13 cellular contexts compared by ENCODE assay signal in the genomic region with DNA sequence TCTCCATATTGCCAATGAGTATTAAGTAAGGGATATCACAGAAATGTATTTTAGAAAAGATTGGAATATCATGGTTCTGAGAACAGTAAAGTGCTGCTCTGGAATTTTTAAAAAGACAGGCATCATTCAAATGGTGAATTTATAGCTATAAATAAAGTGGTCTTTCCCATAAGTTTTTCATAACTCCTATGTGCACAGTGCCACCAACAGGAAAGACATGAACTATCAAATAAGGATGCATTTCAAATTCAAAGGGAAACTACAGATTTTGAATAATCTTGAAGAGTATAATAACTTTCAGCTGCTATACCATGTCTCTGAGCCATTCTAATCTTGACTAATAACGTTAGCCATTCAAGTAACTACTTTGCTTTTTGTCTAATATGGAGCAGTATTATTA.
DNase-seq lines count a peak whose midpoint lies in the region; ATAC-seq and TF ChIP-seq lines count a peak whose summit lies in the region.
"Had no signal": no experiment of that assay in that cellular context is flagged by ENCODE, and none has a peak within 500 bp of the region (broad histone marks: within the 10 kb centered on the region; RNA-seq: fewer than 3 reads in every experiment).

No MANE protein-coding gene starts in this region.

- no peak overlapping the region for H3K27ac ChIP-seq in cardiac muscle cell
- H3K27ac ChIP-seq in upper lobe of right lung = no peak overlapping the region

- ATAC-seq in left ventricle myocardium superior (no peak), upper lobe of right lung (no peak), GM18868 (IDR thresholded peaks at IDR 0.05; ENCODE audit: unreplicated experiment) (no peak), GM19467 (IDR thresholded peaks at IDR 0.05; ENCODE audit: unreplicated experiment) (no peak)
- ATAC-seq: naive thymus-derived CD8-positive, alpha-beta T cell had no signal

- no peaks in the 10 kb centered on the region for H3K4me1 ChIP-seq in cardiac muscle cell (ENCODE audit: low read depth)
- no peaks in the 10 kb centered on the region for H3K4me1 ChIP-seq in upper lobe of right lung

- H3K9me3 ChIP-seq in cardiac muscle cell (ENCODE audit: low read depth) = no peaks in the 10 kb centered on the region
- H3K9me3 ChIP-seq in upper lobe of right lung = no peaks in the 10 kb centered on the region

- intact Hi-C loops in left ventricle myocardium superior (cut with micrococcal nuclease) (no loop called here), upper lobe of right lung (cut with DNase I) (no loop called here)

- H3K4me3 ChIP-seq in cardiac muscle cell (no peak overlapping the region), fibroblast of mammary gland (ENCODE audit: control insufficient read depth, low read depth, low read length) (no peak overlapping the region), upper lobe of right lung (no peak overlapping the region)

- TF ChIP-seq CTCF in cardiac muscle cell (IDR thresholded peaks at IDR 0.05; ENCODE audit: low read depth, low read length) = peak; percentile 35
- peak; percentile 37 for TF ChIP-seq CTCF in fibroblast of mammary gland (conservative IDR thresholded peaks at IDR 0.05; ENCODE audit: control insufficient read depth, insufficient read depth, low read depth, low read length)
- peak; percentile 15 for TF ChIP-seq CTCF in upper lobe of right lung (IDR thresholded peaks at IDR 0.05)

- DNase-seq in cardiac muscle cell (ENCODE audit: low read depth in 1 of 2, low spot score in 1 of 2) (peak in 1 of 2 donors; percentile 38), left ventricle myocardium superior (no peak), RKO (ENCODE audit: low spot score) (peak; percentile 29), fibroblast of mammary gland (ENCODE audit: low read depth) (peak; percentile 36), upper lobe of right lung (no peak), HuH-7.5 (ENCODE audit: low spot score) (no peak)
- DNase-seq: activated CD4-positive, alpha-beta T cell treated with anti-CD3 and anti-CD28 coated beads, Interleukin-2, amount 50 U/mL, for 48 hours; amygdala; naive thymus-derived CD8-positive, alpha-beta T cell; SIG-M5; stimulated activated CD4-positive, alpha-beta T cell treated with anti-CD3 and anti-CD28 coated beads, Interleukin-1b, Interleukin-23, amount 100 ng/mL, for 48 hours had no signal

- no peaks in the 10 kb centered on the region for H3K36me3 ChIP-seq in cardiac muscle cell
- H3K36me3 ChIP-seq in upper lobe of right lung = no peaks in the 10 kb centered on the region

- H3K27me3 ChIP-seq in cardiac muscle cell (no peaks in the 10 kb centered on the region), upper lobe of right lung (no peaks in the 10 kb centered on the region)

Comparison
In these comparisons a context has a peak if more than half of its experiments do, and no peak if none do; other contexts are left out.
1. DNase-seq: peak in RKO (single experiment) and fibroblast of mammary gland (single experiment); none in left ventricle myocardium superior (single experiment), upper lobe of right lung (single experiment) and HuH-7.5 (single experiment).
2. Peak in every context shown above with its lines, with median percentiles within 50 percentile points of each other: CTCF ChIP-seq.